Comparison of ENCODE assay signal across 8 cellular contexts in genomic region chr1:25568090-25568833, GRCh38. TPM values are rescaled to one million over a fixed set of nuclear protein-coding genes. Genes with fewer than 3 reads are reported as not detected.
DNase-seq lines count a peak whose midpoint lies in the region; ATAC-seq and TF ChIP-seq lines count a peak whose summit lies in the region.

No MANE protein-coding gene starts in this region.

- H3K9me3 Mint-ChIP-seq in activated CD4-positive, alpha-beta memory T cell treated with anti-CD3 and anti-CD28 coated beads for 36 hours: no peaks in the 10 kb centered on the region
- no peaks in the 10 kb centered on the region for H3K9me3 Mint-ChIP-seq in activated CD4-positive, alpha-beta T cell treated with anti-CD3 and anti-CD28 coated beads, Interleukin-2, amount 10 ng/mL, durations not matched to agents 7 days and 5 days

- CTCF ChIA-PET in activated CD4-positive, alpha-beta memory T cell treated with anti-CD3 and anti-CD28 coated beads for 36 hours (lab: Charles Lee): no interaction called here
- CTCF ChIA-PET in activated CD4-positive, alpha-beta T cell treated with anti-CD3 and anti-CD28 coated beads, Interleukin-2, amount 10 ng/mL, durations not matched to agents 7 days and 5 days (lab: Charles Lee): interaction anchor here (0.9 to 3.9 kb wide), 2 partner anchors 11 to 29 kb away, joined by 3 to 18 read pairs; no protein-coding TSS in a partner anchor

- no peaks in the 10 kb centered on the region for H3K27me3 ChIP-seq in lower lobe of right lung (ENCODE audit: low read depth)

- TF ChIP-seq RAD21 in Ishikawa (IDR thresholded peaks at IDR 0.05; ENCODE audit: low read depth): peak; percentile 33; the same call in 1 of the 2 replicates

- no peak overlapping the region for H3K4me3 Mint-ChIP-seq in activated CD4-positive, alpha-beta memory T cell treated with anti-CD3 and anti-CD28 coated beads for 36 hours
- H3K4me3 Mint-ChIP-seq in activated CD4-positive, alpha-beta T cell treated with anti-CD3 and anti-CD28 coated beads, Interleukin-2, amount 10 ng/mL, durations not matched to agents 7 days and 5 days: no peak overlapping the region

- POLR2A ChIA-PET in activated CD4-positive, alpha-beta memory T cell treated with anti-CD3 and anti-CD28 coated beads for 36 hours (lab: Charles Lee): no interaction called here
- POLR2A ChIA-PET in activated CD4-positive, alpha-beta T cell treated with anti-CD3 and anti-CD28 coated beads, Interleukin-2, amount 10 ng/mL, durations not matched to agents 7 days and 5 days (lab: Charles Lee): no interaction called here

- peaks cover 27% of the 10 kb centered on the region for H3K36me3 ChIP-seq in lower lobe of right lung

- intact Hi-C loops in lower lobe of right lung (cut with DNase I): no loop called here
- intact Hi-C loops in activated CD4-positive, alpha-beta memory T cell treated with anti-CD3 and anti-CD28 coated beads for 36 hours (cut with micrococcal nuclease): no loop called here

- peak; percentile 89 for DNase-seq in AG10803 (ENCODE audit: low read depth)
- DNase-seq in cardiac fibroblast (ENCODE audit: low read depth in 2 of 2): peak; percentile 62
- no peak for DNase-seq in lower lobe of right lung
- DNase-seq in activated CD4-positive, alpha-beta memory T cell treated with anti-CD3 and anti-CD28 coated beads for 36 hours: no peak
- DNase-seq in activated CD4-positive, alpha-beta T cell treated with anti-CD3 and anti-CD28 coated beads, Interleukin-2, amount 10 ng/mL, durations not matched to agents 7 days and 5 days: no peak
- no peak for DNase-seq in activated CD4-positive, alpha-beta T cell treated with anti-CD3 and anti-CD28 coated beads for 4 hours

- H3K9me3 ChIP-seq in lower lobe of right lung: no peaks in the 10 kb centered on the region

- peaks cover 61% of the 10 kb centered on the region for H3K4me1 Mint-ChIP-seq in activated CD4-positive, alpha-beta memory T cell treated with anti-CD3 and anti-CD28 coated beads for 36 hours (ENCODE audit: low read depth)
- H3K4me1 Mint-ChIP-seq in activated CD4-positive, alpha-beta T cell treated with anti-CD3 and anti-CD28 coated beads, Interleukin-2, amount 10 ng/mL, durations not matched to agents 7 days and 5 days: peaks cover 53% of the 10 kb centered on the region

- no peak for TF ChIP-seq EP300 in Ishikawa (IDR thresholded peaks at IDR 0.05; ENCODE audit: borderline replicate concordance)

- H3K4me3 ChIP-seq in AG10803 (ENCODE audit: low read length) (peak overlapping the region; percentile 8), cardiac fibroblast (replicated peaks in 1 of 2; ENCODE audit: low read depth in 2 of 2, low read length in 2 of 2) (no peak overlapping the region), lower lobe of right lung (no peak overlapping the region)

- no peak overlapping the region for H3K27ac Mint-ChIP-seq in activated CD4-positive, alpha-beta memory T cell treated with anti-CD3 and anti-CD28 coated beads for 36 hours
- H3K27ac Mint-ChIP-seq in activated CD4-positive, alpha-beta T cell treated with anti-CD3 and anti-CD28 coated beads, Interleukin-2, amount 10 ng/mL, durations not matched to agents 7 days and 5 days: no peak overlapping the region

- peaks cover 5% of the 10 kb centered on the region for H3K36me3 Mint-ChIP-seq in activated CD4-positive, alpha-beta memory T cell treated with anti-CD3 and anti-CD28 coated beads for 36 hours
- H3K36me3 Mint-ChIP-seq in activated CD4-positive, alpha-beta T cell treated with anti-CD3 and anti-CD28 coated beads, Interleukin-2, amount 10 ng/mL, durations not matched to agents 7 days and 5 days (ENCODE audit: low read depth): peaks cover 37% of the 10 kb centered on the region

- peak overlapping the region; percentile 68 for H3K27ac ChIP-seq in lower lobe of right lung

- TF ChIP-seq CTCF in AG10803 (conservative IDR thresholded peaks at IDR 0.05; ENCODE audit: low read length) (0 out of 2 replicates have a peak, but pooled peaks have one; percentile 7), cardiac fibroblast (IDR thresholded peaks at IDR 0.05; ENCODE audit: low read depth, low read length) (no peak), lower lobe of right lung (IDR thresholded peaks at IDR 0.05) (no peak)

- H3K4me1 ChIP-seq in lower lobe of right lung: peaks cover 43% of the 10 kb centered on the region

- no peaks in the 10 kb centered on the region for H3K27me3 Mint-ChIP-seq in activated CD4-positive, alpha-beta memory T cell treated with anti-CD3 and anti-CD28 coated beads for 36 hours
- no peaks in the 10 kb centered on the region for H3K27me3 Mint-ChIP-seq in activated CD4-positive, alpha-beta T cell treated with anti-CD3 and anti-CD28 coated beads, Interleukin-2, amount 10 ng/mL, durations not matched to agents 7 days and 5 days

- ATAC-seq in lower lobe of right lung (peak; percentile 25 to 29), HG03039 (IDR thresholded peaks at IDR 0.05; ENCODE audit: unreplicated experiment) (no peak)

TF ChIP-seq in Ishikawa, 13 proteins besides CTCF, POLR2A, EP300 and RAD21:
- TF ChIP-seq TAF1 (IDR thresholded peaks at IDR 0.05; ENCODE audit: low read depth) (no peak), TCF12 (IDR thresholded peaks at IDR 0.05; ENCODE audit: low read depth) (no peak), EGR1 (IDR thresholded peaks at IDR 0.05) (peak; percentile 57; the same call in 1 of the 2 replicates)
TF ChIP-seq in Ishikawa: peak in this region for 1.

RNA-seq across cellular contexts. Expression of gene LDLRAP1, which starts 24.9 kb away (rescaled TPM):
- 30.3 TPM for total RNA-seq in lower lobe of right lung
- total RNA-seq in activated CD4-positive, alpha-beta memory T cell treated with anti-CD3 and anti-CD28 coated beads for 36 hours: 10 to 100 TPM; 11.9 to 14.8 TPM
- total RNA-seq in activated CD4-positive, alpha-beta T cell treated with anti-CD3 and anti-CD28 coated beads, Interleukin-2, amount 10 ng/mL, durations not matched to agents 7 days and 5 days: 10 to 100 TPM; 64.4 to 65.3 TPM

RNA-seq across cellular contexts. Expression of gene MAN1C1, which starts 48.3 kb away (rescaled TPM):
- total RNA-seq in lower lobe of right lung: 20.4 TPM
- 1 to 10 TPM; 4.6 to 4.8 TPM for total RNA-seq in activated CD4-positive, alpha-beta memory T cell treated with anti-CD3 and anti-CD28 coated beads for 36 hours
- total RNA-seq in activated CD4-positive, alpha-beta T cell treated with anti-CD3 and anti-CD28 coated beads, Interleukin-2, amount 10 ng/mL, durations not matched to agents 7 days and 5 days: 10 to 100 TPM; 28.9 to 31.1 TPM

Comparison
In these comparisons a context has a peak if more than half of its experiments do, and no peak if none do; other contexts are left out.
1. DNase-seq: peak in AG10803 (single experiment) and cardiac fibroblast (2 of 2); none in lower lobe of right lung (single experiment), activated CD4-positive, alpha-beta memory T cell treated with anti-CD3 and anti-CD28 coated beads for 36 hours (single experiment), activated CD4-positive, alpha-beta T cell treated with anti-CD3 and anti-CD28 coated beads, Interleukin-2, amount 10 ng/mL, durations not matched to agents 7 days and 5 days (single experiment) and activated CD4-positive, alpha-beta T cell treated with anti-CD3 and anti-CD28 coated beads for 4 hours (0 of 2).